ENCODE assay signal across 1 cellular context in the genomic region with DNA sequence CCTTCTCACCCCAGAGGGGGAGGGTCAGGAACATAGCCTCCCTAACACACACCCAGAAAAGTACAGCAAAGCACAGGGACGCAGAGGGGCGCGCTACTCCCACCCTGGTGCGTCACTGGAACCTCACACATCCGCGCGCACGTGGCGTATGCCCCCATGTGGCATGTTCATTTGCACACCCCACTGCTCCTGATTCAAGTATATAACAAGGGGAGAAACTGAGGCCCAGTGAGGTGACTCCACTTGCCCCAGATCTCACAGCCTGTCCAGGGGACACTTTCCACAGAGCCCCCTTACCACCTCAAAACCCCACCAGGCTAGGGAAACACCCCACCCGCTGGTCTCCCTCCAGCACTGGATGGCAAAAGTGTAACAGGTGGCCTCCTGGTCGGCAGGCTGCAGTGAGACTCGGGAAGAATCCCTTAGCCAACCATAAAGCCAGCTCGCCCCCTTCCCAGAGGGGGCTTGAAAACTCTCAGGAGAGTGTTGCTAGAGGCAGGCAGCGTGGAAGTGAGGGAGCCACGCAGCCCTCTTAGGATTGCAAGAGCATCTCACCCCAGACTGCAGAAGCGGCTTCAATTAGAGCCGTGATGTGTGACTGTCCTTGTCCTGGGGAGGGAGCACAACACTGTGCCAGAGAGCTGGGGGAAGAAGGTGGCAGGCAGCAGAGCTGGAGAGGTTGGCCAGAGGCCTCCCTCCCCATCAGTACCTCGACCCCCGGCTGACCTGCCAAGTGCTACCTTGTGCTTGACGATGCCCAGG.
A peak's percentile ranks its signal among the peaks of the same experiment; 100 is the strongest.
TF ChIP-seq lines count a peak whose summit lies in the region.

A gene (minus strand): TSS at position 67 of the 762 bp plus-strand sequence. CDS start 12,591 bp downstream, outside the sequence.

TF ChIP-seq in WTC11, 78 proteins besides CTCF, POLR2A, EP300 and RAD21 (continued from another document):
- TF ChIP-seq ZNF121 (CRISPR knock-in tag; IDR thresholded peaks at IDR 0.05) (no peak), JAZF1 (CRISPR knock-in tag; IDR thresholded peaks at IDR 0.05) (no peak), SMAD4 (CRISPR knock-in tag; IDR thresholded peaks at IDR 0.05) (no peak), ZBTB21 (CRISPR knock-in tag; IDR thresholded peaks at IDR 0.05; ENCODE audit: borderline replicate concordance) (no peak)
- TF ChIP-seq, protein P1, sequence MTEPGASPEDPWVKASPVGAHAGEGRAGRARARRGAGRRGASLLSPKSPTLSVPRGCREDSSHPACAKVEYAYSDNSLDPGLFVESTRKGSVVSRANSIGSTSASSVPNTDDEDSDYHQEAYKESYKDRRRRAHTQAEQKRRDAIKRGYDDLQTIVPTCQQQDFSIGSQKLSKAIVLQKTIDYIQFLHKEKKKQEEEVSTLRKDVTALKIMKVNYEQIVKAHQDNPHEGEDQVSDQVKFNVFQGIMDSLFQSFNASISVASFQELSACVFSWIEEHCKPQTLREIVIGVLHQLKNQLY (CRISPR knock-in tag; IDR thresholded peaks at IDR 0.05) = no peak
- TF ChIP-seq, protein P2, sequence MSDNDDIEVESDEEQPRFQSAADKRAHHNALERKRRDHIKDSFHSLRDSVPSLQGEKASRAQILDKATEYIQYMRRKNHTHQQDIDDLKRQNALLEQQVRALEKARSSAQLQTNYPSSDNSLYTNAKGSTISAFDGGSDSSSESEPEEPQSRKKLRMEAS (CRISPR knock-in tag; IDR thresholded peaks at IDR 0.05) = peak; percentile 94
- TF ChIP-seq, protein P3, sequence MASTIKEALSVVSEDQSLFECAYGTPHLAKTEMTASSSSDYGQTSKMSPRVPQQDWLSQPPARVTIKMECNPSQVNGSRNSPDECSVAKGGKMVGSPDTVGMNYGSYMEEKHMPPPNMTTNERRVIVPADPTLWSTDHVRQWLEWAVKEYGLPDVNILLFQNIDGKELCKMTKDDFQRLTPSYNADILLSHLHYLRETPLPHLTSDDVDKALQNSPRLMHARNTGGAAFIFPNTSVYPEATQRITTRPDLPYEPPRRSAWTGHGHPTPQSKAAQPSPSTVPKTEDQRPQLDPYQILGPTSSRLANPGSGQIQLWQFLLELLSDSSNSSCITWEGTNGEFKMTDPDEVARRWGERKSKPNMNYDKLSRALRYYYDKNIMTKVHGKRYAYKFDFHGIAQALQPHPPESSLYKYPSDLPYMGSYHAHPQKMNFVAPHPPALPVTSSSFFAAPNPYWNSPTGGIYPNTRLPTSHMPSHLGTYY (CRISPR knock-in tag; IDR thresholded peaks at IDR 0.05) = no peak
